ENCODE assay signal across 19 cellular contexts in the genomic region with DNA sequence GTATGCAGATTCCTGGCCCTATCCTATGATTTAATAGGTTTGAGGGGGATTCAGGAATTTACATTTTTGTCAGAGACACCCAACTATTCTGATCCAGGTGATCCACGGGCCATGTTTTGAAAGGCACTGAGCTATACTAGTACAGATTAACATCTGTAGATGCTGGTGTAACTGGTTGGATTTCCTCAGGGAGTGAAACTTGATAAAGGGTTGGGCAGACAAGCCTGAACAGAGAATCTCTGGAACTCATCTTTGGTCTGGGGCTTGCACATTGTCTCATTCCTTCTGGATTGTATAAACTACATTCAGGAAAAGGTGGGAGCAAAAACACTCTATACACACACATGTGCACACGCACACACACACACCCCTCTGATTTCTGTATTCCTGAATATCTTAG.
"Had no signal": no experiment of that assay in that cellular context is flagged by ENCODE, and none has a peak within 500 bp of the region (broad histone marks: within the 10 kb centered on the region; RNA-seq: fewer than 3 reads in every experiment).

No MANE protein-coding gene starts in this region.

- DNase-seq: activated CD4-positive, alpha-beta memory T cell treated with anti-CD3 and anti-CD28 coated beads, Interleukin-2, amount 10 ng/mL, durations not matched to agents 7 days and 5 days; activated CD4-positive, alpha-beta T cell treated with anti-CD3 and anti-CD28 coated beads for 1 hour; activated effector memory CD4-positive, alpha-beta T cell treated with Interleukin-2 at 50 U/mL for 16 hours; activated T-cell treated with anti-CD3 and anti-CD28 coated beads, Interleukin-2, amount 50 U/mL, for 4 hours; amniotic stem cell; effector CD8-positive, alpha-beta T cell; islet precursor cell; left lung; posterior cingulate gyrus; stimulated activated CD4-positive, alpha-beta T cell treated with anti-CD3 and anti-CD28 coated beads, Interleukin-15, amount 100 ng/mL, for 24 hours; stimulated activated CD4-positive, alpha-beta T cell treated with anti-CD3 and anti-CD28 coated beads, Interleukin-4, amount 100 ng/mL, for 1 hour; stimulated activated naive CD4-positive, alpha-beta T cell; substantia nigra; T-helper 9 cell had no signal

- H3K4me3 Mint-ChIP-seq: activated CD4-positive, alpha-beta memory T cell treated with anti-CD3 and anti-CD28 coated beads, Interleukin-2, amount 10 ng/mL, durations not matched to agents 7 days and 5 days; activated naive CD4-positive, alpha-beta T cell treated with anti-CD3 and anti-CD28 coated beads, Interleukin-2, amount 50 U/mL, for 24 hours; activated T-cell treated with anti-CD3 and anti-CD28 coated beads, Interleukin-2, amount 50 U/mL, for 4 hours; memory B cell; natural killer cell treated with Interleukin-12 subunit alpha and Interleukin-12 subunit beta and Interleukin-15 and Interleukin-18, amount 100 ng/mL, for 72 hours; type B pancreatic cell had no signal

- H3K9me3 Mint-ChIP-seq: activated naive CD4-positive, alpha-beta T cell treated with anti-CD3 and anti-CD28 coated beads, Interleukin-2, amount 50 U/mL, for 24 hours had no signal

- H3K27ac Mint-ChIP-seq: activated CD4-positive, alpha-beta memory T cell treated with anti-CD3 and anti-CD28 coated beads, Interleukin-2, amount 10 ng/mL, durations not matched to agents 7 days and 5 days; activated naive CD4-positive, alpha-beta T cell treated with anti-CD3 and anti-CD28 coated beads, Interleukin-2, amount 50 U/mL, for 24 hours; memory B cell; natural killer cell treated with Interleukin-12 subunit alpha and Interleukin-12 subunit beta and Interleukin-15 and Interleukin-18, amount 100 ng/mL, for 72 hours; type B pancreatic cell had no signal

- H3K27me3 ChIP-seq: hepatocyte, left lung had no signal

- ATAC-seq: activated T-cell treated with anti-CD3 and anti-CD28 coated beads, Interleukin-2, amount 50 U/mL, for 4 hours; left lung; natural killer cell treated with Interleukin-12 subunit alpha and Interleukin-12 subunit beta and Interleukin-15 and Interleukin-18, amount 100 ng/mL, for 72 hours had no signal

- H3K36me3 ChIP-seq: left lung had no signal

- H3K27me3 Mint-ChIP-seq: activated CD4-positive, alpha-beta memory T cell treated with anti-CD3 and anti-CD28 coated beads, Interleukin-2, amount 10 ng/mL, durations not matched to agents 7 days and 5 days; activated naive CD4-positive, alpha-beta T cell treated with anti-CD3 and anti-CD28 coated beads, Interleukin-2, amount 50 U/mL, for 24 hours; memory B cell; natural killer cell treated with Interleukin-12 subunit alpha and Interleukin-12 subunit beta and Interleukin-15 and Interleukin-18, amount 100 ng/mL, for 72 hours; type B pancreatic cell had no signal

- H3K27ac ChIP-seq: hepatocyte, left lung had no signal

- H3K4me1 Mint-ChIP-seq: activated CD4-positive, alpha-beta memory T cell treated with anti-CD3 and anti-CD28 coated beads, Interleukin-2, amount 10 ng/mL, durations not matched to agents 7 days and 5 days had no signal

- H3K36me3 Mint-ChIP-seq: type B pancreatic cell had no signal

- H3K4me3 ChIP-seq: hepatocyte, left lung had no signal
